Comparison of ENCODE assay signal across 11 cellular contexts in the genomic region with DNA sequence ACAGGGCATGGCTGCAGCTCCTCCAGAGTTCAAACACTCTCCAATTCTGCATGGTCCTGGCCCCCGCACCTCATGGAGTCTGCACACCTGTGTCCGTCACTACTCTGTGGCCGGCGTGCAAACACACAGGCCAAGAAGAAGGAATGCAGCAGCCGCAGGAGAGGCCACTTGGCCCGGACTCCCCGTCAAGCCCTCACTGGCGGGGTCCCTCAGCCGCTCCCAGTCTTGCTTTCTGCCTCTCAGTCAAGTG. TPM values are rescaled to one million over a fixed set of nuclear protein-coding genes. Genes with fewer than 3 reads are reported as not detected.
DNase-seq lines count a peak whose midpoint lies in the region; ATAC-seq and TF ChIP-seq lines count a peak whose summit lies in the region.
"Had no signal": no experiment of that assay in that cellular context is flagged by ENCODE, and none has a peak within 500 bp of the region (broad histone marks: within the 10 kb centered on the region; RNA-seq: fewer than 3 reads in every experiment).

No MANE protein-coding gene starts in this region.

- H2BK20ac ChIP-seq in IMR-90 (ENCODE audit: low read depth, low read length): no peak overlapping the region

- H3K27ac ChIP-seq in IMR-90 (ENCODE audit: insufficient read depth, low read length): no peak overlapping the region
- peak overlapping the region in 1 of 2 donors; percentile 94 for H3K27ac ChIP-seq in coronary artery
- H3K27ac ChIP-seq in muscle layer of colon (ENCODE audit: low read depth, low read length): no peak overlapping the region
- H3K27ac ChIP-seq in suprapubic skin: no peak overlapping the region

- no peak overlapping the region for H3K56ac ChIP-seq in IMR-90 (ENCODE audit: extremely low read depth, insufficient read depth, low read length)

- no peak for TF ChIP-seq RAD21 in IMR-90 (IDR thresholded peaks at IDR 0.05; ENCODE audit: low read length)

- H3K4me1 ChIP-seq in IMR-90 (ENCODE audit: control insufficient read depth, insufficient read depth, low read length) (peaks cover 22% of the 10 kb centered on the region), muscle layer of colon (ENCODE audit: insufficient read depth, low read length) (peaks cover 44% of the 10 kb centered on the region), suprapubic skin (peaks cover 54% of the 10 kb centered on the region)

- peaks cover 5% of the 10 kb centered on the region; the same call in 1 of the 2 replicates for H3K9me1 ChIP-seq in IMR-90 (ENCODE audit: insufficient read depth, low read length)

- H2AFZ ChIP-seq in IMR-90 (replicated peaks; ENCODE audit: low read length, poor library complexity): peak overlapping the region; percentile 78

- in situ Hi-C loops in IMR-90 (cut with MboI; ENCODE audit: low sequenced_read_pairs): no loop called here

- H3K9me3 ChIP-seq in IMR-90 (ENCODE audit: control insufficient read depth, insufficient read depth, low read length): no peaks in the 10 kb centered on the region
- H3K9me3 ChIP-seq in muscle layer of colon (ENCODE audit: low read length): no peaks in the 10 kb centered on the region
- no peaks in the 10 kb centered on the region for H3K9me3 ChIP-seq in suprapubic skin

- H3K9ac ChIP-seq in IMR-90 (ENCODE audit: low read depth, low read length): no peak overlapping the region
- no peak overlapping the region for H3K9ac ChIP-seq in muscle layer of colon (ENCODE audit: low read length)

- 0 out of 2 replicates have a peak overlapping the region, but pooled peaks have one; percentile 5 for H2AK5ac ChIP-seq in IMR-90 (ENCODE audit: low read depth, low read length)

- peaks cover 23 to 55% of the 10 kb centered on the region in 2 experiments; a peak in 3 of 4 replicates for H3K79me1 ChIP-seq in IMR-90 (ENCODE audit: low read depth in 1 of 2, low read length in 2 of 2)

- H2BK5ac ChIP-seq in IMR-90 (ENCODE audit: low read depth, low read length, poor library complexity, severe bottlenecking): no peak overlapping the region

- 51% methylated on average over 7 of the region's 9 CpGs; no CpG with 5 or more reads in 1 of the 2 experiments for WGBS in IMR-90 (ENCODE audit: extremely low coverage in 2 of 2, insufficient read length in 1 of 2), 2 experiments
- WGBS in suprapubic skin: 82% methylated on average over 4 of the region's 9 CpGs

- H3K36me3 ChIP-seq in IMR-90 (ENCODE audit: control insufficient read depth, insufficient read depth, low read length) (peaks cover 8% of the 10 kb centered on the region; the same call in 1 of the 2 replicates), muscle layer of colon (ENCODE audit: insufficient read depth, low read length) (no peaks in the 10 kb centered on the region), suprapubic skin (peaks cover 6% of the 10 kb centered on the region)

- peak overlapping the region; percentile 44; the same call in 1 of the 2 replicates for H3K4me2 ChIP-seq in IMR-90 (ENCODE audit: low read depth, low read length)

- H2BK15ac ChIP-seq in IMR-90 (ENCODE audit: low read depth, low read length): no peak overlapping the region

- BruUV-seq in IMR-90 (replicated peaks; lab: Mats Ljungman, UMichigan): no TSS peak

- ATAC-seq in IMR-90 (ENCODE audit: low read depth) (no peak), GM18907 (IDR thresholded peaks at IDR 0.05; ENCODE audit: unreplicated experiment) (no peak)
- ATAC-seq: activated naive CD4-positive, alpha-beta T cell treated with anti-CD3 and anti-CD28 coated beads, Interleukin-2, amount 50 U/mL, for 72 hours had no signal

- H3K18ac ChIP-seq in IMR-90 (ENCODE audit: low read depth, low read length): no peak overlapping the region

- CTCF ChIA-PET in IMR-90 (lab: Yijun Ruan, JAX): interaction anchor here (1.0 to 1.6 kb wide), 2 partner anchors 29 to 41 kb away, joined by 5 read pairs; no protein-coding TSS in a partner anchor

- dilution Hi-C loops in IMR-90 (cut with HindIII; ENCODE audit: low sequenced_read_pairs, unreplicated experiment): no loop called here

- no peaks in the 10 kb centered on the region for H3K27me3 ChIP-seq in IMR-90 (ENCODE audit: control insufficient read depth, insufficient read depth, low read length)
- no peaks in the 10 kb centered on the region for H3K27me3 ChIP-seq in muscle layer of colon (ENCODE audit: control insufficient read depth in 1 of 2, insufficient read depth in 2 of 2, low read length in 2 of 2)
- H3K27me3 ChIP-seq in suprapubic skin: no peaks in the 10 kb centered on the region

- H4K91ac ChIP-seq in IMR-90 (ENCODE audit: insufficient read depth, low read depth, low read length): no peak overlapping the region

- no peak overlapping the region for H4K5ac ChIP-seq in IMR-90 (ENCODE audit: low read depth, low read length)

- POLR2A ChIA-PET in IMR-90 (lab: Charles Lee; ENCODE audit: unreplicated experiment): no interaction called here

- no peak overlapping the region for H3K14ac ChIP-seq in IMR-90 (replicated peaks; ENCODE audit: low read depth, low read length)

- TF ChIP-seq CTCF in IMR-90 (conservative IDR thresholded peaks at IDR 0.05; ENCODE audit: low read depth, low read length) (no peak), coronary artery (IDR thresholded peaks at IDR 0.05) (no peak), suprapubic skin (IDR thresholded peaks at IDR 0.05) (no peak)

- H3K4ac ChIP-seq in IMR-90 (ENCODE audit: low read depth, low read length): no peak overlapping the region

- H4K8ac ChIP-seq in IMR-90 (ENCODE audit: low read depth in 2 of 2, low read length in 2 of 2): peak overlapping the region in 1 of 2 experiments; percentile 55; a peak in 1 of 4 replicates

- peak overlapping the region; percentile 70 for H2AK9ac ChIP-seq in IMR-90 (replicated peaks; ENCODE audit: low read depth, low read length, poor library complexity)

- H3K4me3 ChIP-seq in IMR-90 (ENCODE audit: insufficient read depth, low read depth, low read length): no peak overlapping the region
- peak overlapping the region; percentile 68 for H3K4me3 ChIP-seq in coronary artery
- peak overlapping the region; percentile 21 to 22 for H3K4me3 ChIP-seq in muscle layer of colon (ENCODE audit: low read depth in 1 of 2, low read length in 2 of 2)
- H3K4me3 ChIP-seq in suprapubic skin: peak overlapping the region; percentile 29

- intact Hi-C loops in IMR-90 (cut with micrococcal nuclease): no loop called here

- H4K20me1 ChIP-seq in IMR-90 (ENCODE audit: insufficient read depth, low read length): peaks cover 9% of the 10 kb centered on the region; the same call in 1 of the 2 replicates

- TF ChIP-seq EP300 in suprapubic skin (IDR thresholded peaks at IDR 0.05): no peak

- H3K23ac ChIP-seq in IMR-90 (ENCODE audit: low read depth, low read length): peak overlapping the region; percentile 33; the same call in 1 of the 2 replicates

- DNase-seq in IMR-90: no peak
- DNase-seq in coronary artery (ENCODE audit: low spot score): no peak
- no peak for DNase-seq in suprapubic skin (ENCODE audit: low spot score in 2 of 2)
- DNase-seq in OCI-M2 (lab: John Stamatoyannopoulos, UW; ENCODE audit: unreplicated experiment): no peak
- DNase-seq in foreskin melanocyte: no peak
- no peak for DNase-seq in activated naive CD4-positive, alpha-beta T cell treated with anti-CD3 and anti-CD28 coated beads, Interleukin-2, amount 50 U/mL, for 16 hours
- DNase-seq: CD8-positive, alpha-beta memory T cell; effector CD4-positive, alpha-beta T cell had no signal

- TF ChIP-seq POLR2A in IMR-90 (IDR thresholded peaks at IDR 0.05; ENCODE audit: low read depth, low read length) (no peak), suprapubic skin (IDR thresholded peaks at IDR 0.05) (no peak)

- H2BK120ac ChIP-seq in IMR-90 (ENCODE audit: low read depth, low read length): no peak overlapping the region

TF ChIP-seq in IMR-90, 13 proteins besides CTCF, POLR2A, EP300 and RAD21:
- TF ChIP-seq, protein P1, sequence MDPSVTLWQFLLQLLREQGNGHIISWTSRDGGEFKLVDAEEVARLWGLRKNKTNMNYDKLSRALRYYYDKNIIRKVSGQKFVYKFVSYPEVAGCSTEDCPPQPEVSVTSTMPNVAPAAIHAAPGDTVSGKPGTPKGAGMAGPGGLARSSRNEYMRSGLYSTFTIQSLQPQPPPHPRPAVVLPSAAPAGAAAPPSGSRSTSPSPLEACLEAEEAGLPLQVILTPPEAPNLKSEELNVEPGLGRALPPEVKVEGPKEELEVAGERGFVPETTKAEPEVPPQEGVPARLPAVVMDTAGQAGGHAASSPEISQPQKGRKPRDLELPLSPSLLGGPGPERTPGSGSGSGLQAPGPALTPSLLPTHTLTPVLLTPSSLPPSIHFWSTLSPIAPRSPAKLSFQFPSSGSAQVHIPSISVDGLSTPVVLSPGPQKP (IDR thresholded peaks at IDR 0.05; ENCODE audit: borderline replicate concordance, low read depth, low read length): no peak
- TF ChIP-seq MXI1 (IDR thresholded peaks at IDR 0.05; ENCODE audit: borderline replicate concordance, low read depth, low read length): no peak
- TF ChIP-seq MAZ (IDR thresholded peaks at IDR 0.05; ENCODE audit: borderline replicate concordance, low read depth, low read length): no peak

RNA-seq across cellular contexts. Expression of a gene that starts 16.3 kb away (rescaled TPM):
- total RNA-seq in IMR-90 (2012; rRNA removed) (2.2 TPM in 2 replicates), suprapubic skin (100 to 1,000 TPM in 1 of 4 donors, 10 to 100 TPM in 3; 52.4 to 101 (median 70.0) TPM)
- polyA plus RNA-seq in IMR-90 (2012; rRNA removed): 13.4 and 13.8 TPM in 2 replicates
- polyA plus RNA-seq in IMR-90 (2012; cell fraction: cytosol; rRNA removed): 10.2 and 10.5 TPM in 2 replicates
- polyA plus RNA-seq in IMR-90 (2012; cell fraction: nucleus; rRNA removed; ENCODE audit: low replicate concordance): 86.5 and 180 TPM in 2 replicates

Comparison
In these comparisons a context has a peak if more than half of its experiments do, and no peak if none do; other contexts are left out.
1. RNA of a gene that starts 16.3 kb away (total RNA-seq): 52.4 to 101 TPM in suprapubic skin; 2.2 TPM in IMR-90; every median in the first group is over 10 times any median in the second.